Comparison of ENCODE assay signal across 8 cellular contexts in genomic region chr7:33744293-33744692, GRCh38.
A peak's percentile ranks its signal among the peaks of the same experiment; 100 is the strongest.
DNase-seq lines count a peak whose midpoint lies in the region; ATAC-seq and TF ChIP-seq lines count a peak whose summit lies in the region.

No MANE protein-coding gene starts in this region.

- H3K9me3 Mint-ChIP-seq in type B pancreatic cell: peaks cover 10% of the 10 kb centered on the region
- H3K9me3 Mint-ChIP-seq in CD8-positive, alpha-beta T cell: no peaks in the 10 kb centered on the region

- H3K27me3 ChIP-seq in heart left ventricle: no peaks in the 10 kb centered on the region
- no peaks in the 10 kb centered on the region for H3K27me3 ChIP-seq in esophagus (ENCODE audit: control insufficient read depth in 1 of 2, insufficient read depth in 2 of 2, low read length in 2 of 2)
- H3K27me3 ChIP-seq in CD8-positive, alpha-beta T cell (ENCODE audit: insufficient read depth, low read length): no peaks in the 10 kb centered on the region
- H3K27me3 ChIP-seq in MG63: no peaks in the 10 kb centered on the region

- intact Hi-C loops in heart left ventricle (cut with DNase I): loop anchor here in 6 of 10 donors (5.0 to 10.0 kb wide), 2 partner anchors 499 to 502 kb away; no protein-coding TSS in a partner anchor
- intact Hi-C loops in cardiac septum (cut with DNase I): loop anchor here (10.0 kb wide), 1 partner anchor 499 kb away; no protein-coding TSS in a partner anchor
- intact Hi-C loops in CD8-positive, alpha-beta T cell (cut with DNase I, micrococcal nuclease): no loop called here

- H3K36me3 ChIP-seq in heart left ventricle: no peaks in the 10 kb centered on the region
- H3K36me3 ChIP-seq in esophagus (ENCODE audit: control insufficient read depth in 2 of 2, insufficient read depth in 2 of 2, low read length in 1 of 2): no peaks in the 10 kb centered on the region
- no peaks in the 10 kb centered on the region for H3K36me3 ChIP-seq in CD8-positive, alpha-beta T cell (ENCODE audit: insufficient read depth, low read length)
- no peaks in the 10 kb centered on the region for H3K36me3 ChIP-seq in MG63

- no peaks in the 10 kb centered on the region for H3K9me3 ChIP-seq in heart left ventricle
- H3K9me3 ChIP-seq in esophagus (ENCODE audit: control insufficient read depth in 2 of 2, insufficient read depth in 1 of 2, low read depth in 1 of 2, low read length in 1 of 2): no peaks in the 10 kb centered on the region
- no peaks in the 10 kb centered on the region for H3K9me3 ChIP-seq in CD8-positive, alpha-beta T cell (ENCODE audit: low read length)
- H3K9me3 ChIP-seq in MG63: no peaks in the 10 kb centered on the region

- TF ChIP-seq CTCF in heart left ventricle (IDR thresholded peaks at IDR 0.05): peak in 9 of 12 donors; percentile 14 to 53 (median 30)
- TF ChIP-seq CTCF in type B pancreatic cell (conservative IDR thresholded peaks at IDR 0.05): peak; percentile 59
- no peak for TF ChIP-seq CTCF in CD8-positive, alpha-beta T cell (IDR thresholded peaks at IDR 0.05)

- peaks cover 3% of the 10 kb centered on the region for H3K36me3 Mint-ChIP-seq in type B pancreatic cell
- H3K36me3 Mint-ChIP-seq in CD8-positive, alpha-beta T cell: no peaks in the 10 kb centered on the region

- ATAC-seq in heart left ventricle: no peak
- ATAC-seq in CD8-positive, alpha-beta T cell: no peak

- peaks cover 15% of the 10 kb centered on the region for H3K27me3 Mint-ChIP-seq in type B pancreatic cell
- no peaks in the 10 kb centered on the region for H3K27me3 Mint-ChIP-seq in CD8-positive, alpha-beta T cell (ENCODE audit: low read depth)

- 94 to 99% (median 97%) methylated on average over 2 of the region's 2 CpGs for WGBS in heart left ventricle, 4 donors
- WGBS in esophagus, 2 donors: 91 to 95% methylated on average over 2 of the region's 2 CpGs

- no peak overlapping the region for H3K27ac ChIP-seq in heart left ventricle
- peak overlapping the region; percentile 0 to 51 for H3K27ac ChIP-seq in esophagus (ENCODE audit: low read depth in 2 of 2, low read length in 1 of 2)
- no peak overlapping the region for H3K27ac ChIP-seq in CD8-positive, alpha-beta T cell (ENCODE audit: low read depth, low read length)

- DNase-seq in heart left ventricle (no peak), cardiac septum (ENCODE audit: low spot score) (no peak), NCI-H460 (ENCODE audit: extremely low read depth, low read depth) (peak; percentile 24), type B pancreatic cell (ENCODE audit: extremely low spot score, unreplicated experiment) (no peak), MG63 (no peak)
- DNase-seq in CD8-positive, alpha-beta T cell: no peak
- DNase-seq in stimulated activated CD4-positive, alpha-beta T cell treated with anti-CD3 and anti-CD28 coated beads, Interleukin-1b, Interleukin-23, amount 100 ng/mL, for 48 hours: no peak

- CTCF ChIA-PET in CD8-positive, alpha-beta T cell (lab: Charles Lee): no interaction called here

- no peak overlapping the region for H3K27ac Mint-ChIP-seq in type B pancreatic cell
- H3K27ac Mint-ChIP-seq in CD8-positive, alpha-beta T cell: no peak overlapping the region

- H3K4me3 Mint-ChIP-seq in type B pancreatic cell: no peak overlapping the region
- H3K4me3 Mint-ChIP-seq in CD8-positive, alpha-beta T cell: no peak overlapping the region

- no peak for TF ChIP-seq POLR2A in heart left ventricle (IDR thresholded peaks at IDR 0.05)

- H3K4me3 ChIP-seq in heart left ventricle (no peak overlapping the region), esophagus (ENCODE audit: low read depth in 1 of 2, low read length in 2 of 2) (no peak overlapping the region), MG63 (no peak overlapping the region)
- no peak overlapping the region for H3K4me3 ChIP-seq in CD8-positive, alpha-beta T cell (ENCODE audit: low read depth, low read length)

- peaks cover 0 to 3% (median 0%) of the 10 kb centered on the region in 12 donors for H3K4me1 ChIP-seq in heart left ventricle
- no peaks in the 10 kb centered on the region for H3K4me1 ChIP-seq in esophagus (ENCODE audit: control insufficient read depth in 2 of 2, insufficient read depth in 2 of 2, low read length in 1 of 2)
- no peaks in the 10 kb centered on the region for H3K4me1 ChIP-seq in CD8-positive, alpha-beta T cell (ENCODE audit: insufficient read depth, low read length)

- H3K4me1 Mint-ChIP-seq in type B pancreatic cell (ENCODE audit: unreplicated experiment): peaks cover 23% of the 10 kb centered on the region
- H3K4me1 Mint-ChIP-seq in CD8-positive, alpha-beta T cell (ENCODE audit: low read depth): no peaks in the 10 kb centered on the region

- POLR2A ChIA-PET in CD8-positive, alpha-beta T cell (lab: Charles Lee): no interaction called here

Comparison
In these comparisons a context has a peak if more than half of its experiments do, and no peak if none do; other contexts are left out.
1. H3K27ac ChIP-seq: peak in esophagus (2 of 2); none in heart left ventricle (0 of 12) and CD8-positive, alpha-beta T cell (single experiment).
2. intact Hi-C loops: an anchor here in heart left ventricle (5.0 to 10.0 kb wide) and cardiac septum (10.0 kb wide); none called in CD8-positive, alpha-beta T cell.